Comparison of ENCODE assay signal across 28 cellular contexts in the genomic region with DNA sequence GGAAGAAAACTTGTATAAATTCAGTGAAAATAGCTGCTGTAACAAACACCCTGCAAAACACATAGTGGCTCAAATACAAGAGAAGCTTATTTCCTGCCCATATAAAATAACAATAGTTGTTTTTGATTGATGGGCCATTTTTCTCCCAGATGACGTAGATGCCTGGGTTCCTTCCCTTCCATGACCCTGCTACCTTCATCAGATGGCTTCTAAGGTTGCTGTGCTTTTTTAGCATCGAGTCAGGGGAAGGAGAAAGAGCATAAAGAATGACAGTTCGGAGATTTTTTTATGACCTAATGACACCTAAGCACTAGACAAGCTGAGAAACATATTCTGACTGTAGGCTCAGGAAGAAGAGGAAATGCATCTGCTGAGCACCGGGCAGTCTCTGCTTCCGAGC. TPM values are rescaled to one million over a fixed set of nuclear protein-coding genes. Genes with fewer than 3 reads are reported as not detected.
"Had no signal": no experiment of that assay in that cellular context is flagged by ENCODE, and none has a peak within 500 bp of the region (broad histone marks: within the 10 kb centered on the region; RNA-seq: fewer than 3 reads in every experiment).

No MANE protein-coding gene starts in this region.

- DNase-seq: natural killer cell; occipital lobe; ovary; posterior cingulate gyrus; psoas muscle; right cardiac atrium; right lobe of liver; sigmoid colon; small intestine; stimulated activated CD4-positive, alpha-beta T cell treated with anti-CD3 and anti-CD28 coated beads, Interleukin-15, amount 100 ng/mL, for 24 hours; stimulated activated CD4-positive, alpha-beta T cell treated with anti-CD3 and anti-CD28 coated beads, Interleukin-2, amount 100 ng/mL, for 24 hours; stimulated activated CD4-positive, alpha-beta T cell treated with anti-CD3 and anti-CD28 coated beads, Interleukin-2, amount 100 ng/mL, for 48 hours; stimulated activated CD4-positive, alpha-beta T cell treated with anti-CD3 and anti-CD28 coated beads, Interleukin-4, amount 100 ng/mL, for 24 hours; stimulated activated naive B cell treated with anti-CD40 and anti-IgM and Interleukin-4, amounts not matched to agents 10 μg/mL and 1 μg/mL and 100 μg/mL, for 72 hours; stimulated activated naive CD4-positive, alpha-beta T cell treated with Interleukin-2 at 50 U/mL for 16 hours; stomach; thyroid gland; trophoblast cell; upper lobe of left lung had no signal

- FAIRE-seq: small intestine, urothelium cell line had no signal

- H3K27ac Mint-ChIP-seq: natural killer cell; nephron; progenitor cell of endocrine pancreas; stimulated activated effector memory CD8-positive, alpha-beta T cell treated with anti-CD3 and anti-CD28 coated beads, Interleukin-12 subunit alpha, Interleukin-12 subunit beta, amount 100 ng/mL, for 72 hours; stimulated activated naive B cell treated with anti-CD40 and anti-IgM and Interleukin-4, amounts not matched to agents 10 μg/mL and 1 μg/mL and 100 μg/mL, for 72 hours; stimulated activated naive CD8-positive, alpha-beta T cell treated with anti-CD3 and anti-CD28 coated beads, Interleukin-15, Interleukin-2, amounts not matched to agents 100 ng/mL and 50 ng/mL, for 24 hours had no signal

- H3K9me3 ChIP-seq: ovary, psoas muscle, right lobe of liver, sigmoid colon, stomach, thoracic aorta, thyroid gland, tibial nerve, upper lobe of left lung, vagina had no signal

- H3K27me3 ChIP-seq: ovary, right lobe of liver, sigmoid colon, stomach, thyroid gland, tibial nerve, upper lobe of left lung, vagina had no signal

- H3K9me3 Mint-ChIP-seq: nephron; stimulated activated naive CD8-positive, alpha-beta T cell treated with anti-CD3 and anti-CD28 coated beads, Interleukin-15, Interleukin-2, amounts not matched to agents 100 ng/mL and 50 ng/mL, for 24 hours had no signal

- H3K36me3 ChIP-seq: ovary, right lobe of liver, sigmoid colon, stomach, thoracic aorta, thyroid gland, tibial nerve, upper lobe of left lung, vagina had no signal

- H3K9ac ChIP-seq: parathyroid adenoma had no signal

- H3K27ac ChIP-seq: ovary, parathyroid adenoma, psoas muscle, right lobe of liver, sigmoid colon, stomach, thoracic aorta, thyroid gland, tibial nerve, upper lobe of left lung, vagina had no signal

- H3K4me3 ChIP-seq: ovary, psoas muscle, right lobe of liver, sigmoid colon, stomach, thoracic aorta, thyroid gland, tibial nerve, upper lobe of left lung, vagina had no signal

- H3K27me3 Mint-ChIP-seq: progenitor cell of endocrine pancreas had no signal

- H3K79me2 ChIP-seq: parathyroid adenoma had no signal

- H3K4me3 Mint-ChIP-seq: natural killer cell; nephron; stimulated activated effector memory CD8-positive, alpha-beta T cell treated with anti-CD3 and anti-CD28 coated beads, Interleukin-12 subunit alpha, Interleukin-12 subunit beta, amount 100 ng/mL, for 72 hours; stimulated activated naive B cell treated with anti-CD40 and anti-IgM and Interleukin-4, amounts not matched to agents 10 μg/mL and 1 μg/mL and 100 μg/mL, for 72 hours; stimulated activated naive CD8-positive, alpha-beta T cell treated with anti-CD3 and anti-CD28 coated beads, Interleukin-15, Interleukin-2, amounts not matched to agents 100 ng/mL and 50 ng/mL, for 24 hours had no signal

- H3K36me3 Mint-ChIP-seq: natural killer cell; stimulated activated effector memory CD8-positive, alpha-beta T cell treated with anti-CD3 and anti-CD28 coated beads, Interleukin-12 subunit alpha, Interleukin-12 subunit beta, amount 100 ng/mL, for 72 hours; stimulated activated naive B cell treated with anti-CD40 and anti-IgM and Interleukin-4, amounts not matched to agents 10 μg/mL and 1 μg/mL and 100 μg/mL, for 72 hours had no signal

- H3K4me1 ChIP-seq: parathyroid adenoma, psoas muscle, right lobe of liver, stomach, thyroid gland, tibial nerve, vagina had no signal

- H3K4me1 Mint-ChIP-seq: natural killer cell; nephron; stimulated activated effector memory CD8-positive, alpha-beta T cell treated with anti-CD3 and anti-CD28 coated beads, Interleukin-12 subunit alpha, Interleukin-12 subunit beta, amount 100 ng/mL, for 72 hours; stimulated activated naive B cell treated with anti-CD40 and anti-IgM and Interleukin-4, amounts not matched to agents 10 μg/mL and 1 μg/mL and 100 μg/mL, for 72 hours had no signal

- ATAC-seq: natural killer cell; psoas muscle; right cardiac atrium; right lobe of liver; stimulated activated effector memory CD8-positive, alpha-beta T cell treated with anti-CD3 and anti-CD28 coated beads, Interleukin-12 subunit alpha, Interleukin-12 subunit beta, amount 100 ng/mL, for 72 hours; stimulated activated naive B cell treated with anti-CD40 and anti-IgM and Interleukin-4, amounts not matched to agents 10 μg/mL and 1 μg/mL and 100 μg/mL, for 72 hours had no signal

- H2AFZ ChIP-seq: parathyroid adenoma had no signal

RNA-seq across cellular contexts. Expression of a gene that starts 34.7 kb away (rescaled TPM):
- total RNA-seq: natural killer cell had no signal
